31 cellular contexts compared by ENCODE assay signal in genomic region chr18:63570721-63571120, GRCh38. TPM values are rescaled to one million over a fixed set of nuclear protein-coding genes. Genes with fewer than 3 reads are reported as not detected.
"Had no signal": no experiment of that assay in that cellular context is flagged by ENCODE, and none has a peak within 500 bp of the region (broad histone marks: within the 10 kb centered on the region; RNA-seq: fewer than 3 reads in every experiment).

No MANE protein-coding gene starts in this region.

- H3K36me3 Mint-ChIP-seq: activated naive CD8-positive, alpha-beta T cell had no signal

- H3K4me1 ChIP-seq: Peyer's patch, SJCRH30 had no signal

- H3K9me3 Mint-ChIP-seq: activated CD4-positive, alpha-beta memory T cell treated with anti-CD3 and anti-CD28 coated beads, Interleukin-2, amount 10 ng/mL, durations not matched to agents 7 days and 5 days; activated CD4-positive, alpha-beta T cell treated with anti-CD3 and anti-CD28 coated beads, Interleukin-2, amount 10 ng/mL, durations not matched to agents 7 days and 5 days; activated naive CD4-positive, alpha-beta T cell treated with anti-CD3 and anti-CD28 coated beads for 36 hours; activated T-helper 17 cell treated with anti-CD3 and anti-CD28 coated beads, Interleukin-2, amount 50 U/mL, for 72 hours had no signal

- H3K4me2 ChIP-seq: SK-N-SH had no signal

- H3K27me3 ChIP-seq: brain microvascular endothelial cell, cardiac muscle cell, Peyer's patch, SJCRH30 had no signal

- H3K4me3 Mint-ChIP-seq: activated CD4-positive, alpha-beta memory T cell treated with anti-CD3 and anti-CD28 coated beads, Interleukin-2, amount 10 ng/mL, durations not matched to agents 7 days and 5 days; activated CD4-positive, alpha-beta T cell treated with anti-CD3 and anti-CD28 coated beads, Interleukin-2, amount 10 ng/mL, durations not matched to agents 7 days and 5 days; activated naive CD4-positive, alpha-beta T cell treated with anti-CD3 and anti-CD28 coated beads for 36 hours; activated naive CD8-positive, alpha-beta T cell; activated T-helper 17 cell treated with anti-CD3 and anti-CD28 coated beads, Interleukin-2, amount 50 U/mL, for 72 hours had no signal

- H3K9me3 ChIP-seq: Peyer's patch, SJCRH30, SK-N-SH had no signal

- H3K36me3 ChIP-seq: brain microvascular endothelial cell, cardiac muscle cell, Peyer's patch, SJCRH30 had no signal

- H3K4me1 Mint-ChIP-seq: activated CD4-positive, alpha-beta memory T cell treated with anti-CD3 and anti-CD28 coated beads, Interleukin-2, amount 10 ng/mL, durations not matched to agents 7 days and 5 days; activated CD4-positive, alpha-beta T cell treated with anti-CD3 and anti-CD28 coated beads, Interleukin-2, amount 10 ng/mL, durations not matched to agents 7 days and 5 days; activated T-helper 17 cell treated with anti-CD3 and anti-CD28 coated beads, Interleukin-2, amount 50 U/mL, for 72 hours had no signal

- H3K9ac ChIP-seq: SK-N-SH had no signal

- H3K4me3 ChIP-seq: cardiac muscle cell, K562, Peyer's patch, SJCRH30 had no signal

- ATAC-seq: activated T-helper 17 cell treated with anti-CD3 and anti-CD28 coated beads, Interleukin-2, amount 50 U/mL, for 72 hours; K562 had no signal

- H3K27ac ChIP-seq: brain microvascular endothelial cell, cardiac muscle cell, Peyer's patch, RWPE1, SJCRH30, VCaP had no signal

- DNase-seq: activated CD4-positive, alpha-beta memory T cell treated with anti-CD3 and anti-CD28 coated beads, Interleukin-2, amount 10 ng/mL, durations not matched to agents 7 days and 5 days; activated CD4-positive, alpha-beta T cell treated with anti-CD3 and anti-CD28 coated beads, Interleukin-2, amount 10 ng/mL, durations not matched to agents 7 days and 5 days; activated CD4-positive, CD25-positive, alpha-beta regulatory T cell; activated gamma-delta T cell; activated naive CD4-positive, alpha-beta T cell treated with anti-CD3 and anti-CD28 coated beads for 36 hours; activated T-cell treated with anti-CD3 and anti-CD28 coated beads for 4 hours; activated T-cell treated with anti-CD3 and anti-CD28 coated beads, Interleukin-2, amount 50 U/mL, for 48 hours; brain microvascular endothelial cell; Karpas-422; NCI-H1048; NCI-H146; NCI-H187 treated with DMSO at 0.1 percent for 48 hours; NCI-H2081 treated with DMSO at 0.1 percent for 48 hours; NCI-H2171 treated with DMSO at 0.1 percent for 48 hours; NCI-H345; NCI-H510A; NCI-H69; Peyer's patch; Right ventricle myocardium superior; SJCRH30; SK-N-SH; T-helper 1 cell had no signal

- H3K27ac Mint-ChIP-seq: activated CD4-positive, alpha-beta memory T cell treated with anti-CD3 and anti-CD28 coated beads, Interleukin-2, amount 10 ng/mL, durations not matched to agents 7 days and 5 days; activated CD4-positive, alpha-beta T cell treated with anti-CD3 and anti-CD28 coated beads, Interleukin-2, amount 10 ng/mL, durations not matched to agents 7 days and 5 days; activated naive CD4-positive, alpha-beta T cell treated with anti-CD3 and anti-CD28 coated beads for 36 hours; activated naive CD8-positive, alpha-beta T cell; activated T-helper 17 cell treated with anti-CD3 and anti-CD28 coated beads, Interleukin-2, amount 50 U/mL, for 72 hours had no signal

RNA-seq across cellular contexts. Expression of gene SERPINB13, which starts 16.4 kb away (rescaled TPM):
- total RNA-seq: activated CD4-positive, alpha-beta memory T cell treated with anti-CD3 and anti-CD28 coated beads, Interleukin-2, amount 10 ng/mL, durations not matched to agents 7 days and 5 days; activated CD4-positive, alpha-beta T cell treated with anti-CD3 and anti-CD28 coated beads, Interleukin-2, amount 10 ng/mL, durations not matched to agents 7 days and 5 days; activated CD8-positive, alpha-beta memory T cell treated with anti-CD3 and anti-CD28 coated beads for 36 hours; activated naive CD4-positive, alpha-beta T cell treated with anti-CD3 and anti-CD28 coated beads for 36 hours; activated T-helper 17 cell treated with anti-CD3 and anti-CD28 coated beads, Interleukin-2, amount 50 U/mL, for 72 hours; cardiac muscle cell; K562; Peyer's patch; Right ventricle myocardium superior; SJCRH30; T-helper 2 cell treated with Interferon-gamma antibody and Interleukin-4, amounts not matched to agents 100 ng/mL and 5 ng/mL, for 36 hours had no signal
- polyA plus RNA-seq: cardiac muscle cell, K562, SK-N-SH had no signal

RNA-seq across cellular contexts. Expression of gene SERPINB12, which starts 28.6 kb away (rescaled TPM):
- total RNA-seq: activated CD4-positive, alpha-beta memory T cell treated with anti-CD3 and anti-CD28 coated beads, Interleukin-2, amount 10 ng/mL, durations not matched to agents 7 days and 5 days; activated CD4-positive, alpha-beta T cell treated with anti-CD3 and anti-CD28 coated beads, Interleukin-2, amount 10 ng/mL, durations not matched to agents 7 days and 5 days; activated CD8-positive, alpha-beta memory T cell treated with anti-CD3 and anti-CD28 coated beads for 36 hours; activated naive CD4-positive, alpha-beta T cell treated with anti-CD3 and anti-CD28 coated beads for 36 hours; activated T-helper 17 cell treated with anti-CD3 and anti-CD28 coated beads, Interleukin-2, amount 50 U/mL, for 72 hours; cardiac muscle cell; K562; Peyer's patch; Right ventricle myocardium superior; SJCRH30; T-helper 2 cell treated with Interferon-gamma antibody and Interleukin-4, amounts not matched to agents 100 ng/mL and 5 ng/mL, for 36 hours had no signal
- polyA plus RNA-seq: adipose tissue, cardiac muscle cell, K562, SK-N-SH had no signal
